Comparison of ENCODE assay signal across 19 cellular contexts in genomic region chr2:84923009-84923408, GRCh38.
"Had no signal": no experiment of that assay in that cellular context is flagged by ENCODE, and none has a peak within 500 bp of the region (broad histone marks: within the 10 kb centered on the region; RNA-seq: fewer than 3 reads in every experiment).

No MANE protein-coding gene starts in this region.

- ATAC-seq: activated CD8-positive, alpha-beta memory T cell treated with anti-CD3 and anti-CD28 coated beads, Interleukin-2, amount 10 ng/mL, durations not matched to agents 7 days and 5 days; esophagus mucosa; sciatic nerve had no signal

- H3K4me3 Mint-ChIP-seq: activated CD8-positive, alpha-beta memory T cell treated with anti-CD3 and anti-CD28 coated beads, Interleukin-2, amount 10 ng/mL, durations not matched to agents 7 days and 5 days; endodermal cell; nephron had no signal

- H3K9me3 ChIP-seq: stomach, thoracic aorta had no signal

- H3K27ac ChIP-seq: brain microvascular endothelial cell, thoracic aorta had no signal

- H3K4me3 ChIP-seq: stomach, thoracic aorta had no signal

- DNase-seq: activated CD4-positive, alpha-beta T cell treated with anti-CD3 and anti-CD28 coated beads for 4 hours; activated CD8-positive, alpha-beta memory T cell treated with anti-CD3 and anti-CD28 coated beads, Interleukin-2, amount 10 ng/mL, durations not matched to agents 7 days and 5 days; activated T-cell treated with anti-CD3 and anti-CD28 coated beads, Interleukin-2, amount 50 U/mL, for 24 hours; brain microvascular endothelial cell; dermis blood vessel endothelial cell; endodermal cell; glutamatergic neuron; left colon; mammary epithelial cell; occipital lobe; SHP77 treated with DMSO at 0.1 percent for 48 hours; stimulated activated CD4-positive, alpha-beta T cell treated with anti-CD3 and anti-CD28 coated beads, Interleukin-2, amount 100 ng/mL, for 48 hours; T1000 had no signal

- H3K27me3 Mint-ChIP-seq: activated CD8-positive, alpha-beta memory T cell treated with anti-CD3 and anti-CD28 coated beads, Interleukin-2, amount 10 ng/mL, durations not matched to agents 7 days and 5 days; activated T-cell treated with anti-CD3 and anti-CD28 coated beads, Interleukin-2, amount 50 U/mL, for 24 hours had no signal

- H3K27ac Mint-ChIP-seq: activated T-cell treated with anti-CD3 and anti-CD28 coated beads, Interleukin-2, amount 50 U/mL, for 24 hours; endodermal cell; nephron; progenitor cell of endocrine pancreas had no signal

- H3K9me3 Mint-ChIP-seq: activated T-cell treated with anti-CD3 and anti-CD28 coated beads, Interleukin-2, amount 50 U/mL, for 24 hours; endodermal cell; nephron had no signal

- H3K36me3 ChIP-seq: brain microvascular endothelial cell, stomach, thoracic aorta had no signal

- H3K27me3 ChIP-seq: brain microvascular endothelial cell, stomach had no signal
